11 cellular contexts compared by ENCODE assay signal in genomic region chr22:39469681-39470461, GRCh38. TPM values are rescaled to one million over a fixed set of nuclear protein-coding genes. Genes with fewer than 3 reads are reported as not detected.
DNase-seq lines count a peak whose midpoint lies in the region; ATAC-seq and TF ChIP-seq lines count a peak whose summit lies in the region.
"Had no signal": no experiment of that assay in that cellular context is flagged by ENCODE, and none has a peak within 500 bp of the region (broad histone marks: within the 10 kb centered on the region; RNA-seq: fewer than 3 reads in every experiment).

No MANE protein-coding gene starts in this region.

- H3K36me3 Mint-ChIP-seq in IgD-negative memory B cell (no peaks in the 10 kb centered on the region), naive B cell (no peaks in the 10 kb centered on the region)
- no peaks in the 10 kb centered on the region for H3K36me3 Mint-ChIP-seq in dendritic cell treated with granulocyte-macrophage colony-stimulating factor and Interleukin-4, amounts not matched to agents 40 ng/mL and 50 ng/mL, for 4 days (ENCODE audit: low read depth)
- H3K36me3 Mint-ChIP-seq: CD8-positive, alpha-beta T cell had no signal

- no peak overlapping the region for H3K4me3 ChIP-seq in BLaER1
- H3K4me3 ChIP-seq: suprapubic skin had no signal

- H3K4me1 Mint-ChIP-seq in IgD-negative memory B cell (peaks cover 46 to 69% (median 66%) of the 10 kb centered on the region in 3 donors), naive B cell (peaks cover 52 to 88% (median 62%) of the 10 kb centered on the region in 3 donors)
- H3K4me1 Mint-ChIP-seq in dendritic cell treated with granulocyte-macrophage colony-stimulating factor and Interleukin-4, amounts not matched to agents 40 ng/mL and 50 ng/mL, for 4 days (ENCODE audit: low read depth) = peaks cover 83% of the 10 kb centered on the region

- H3K27ac ChIP-seq in BLaER1 = peak overlapping the region; percentile 80

- H3K27me3 Mint-ChIP-seq in IgD-negative memory B cell (no peaks in the 10 kb centered on the region), naive B cell (no peaks in the 10 kb centered on the region)
- peaks cover 17% of the 10 kb centered on the region for H3K27me3 Mint-ChIP-seq in dendritic cell treated with granulocyte-macrophage colony-stimulating factor and Interleukin-4, amounts not matched to agents 40 ng/mL and 50 ng/mL, for 4 days

- ATAC-seq in naive B cell (ENCODE audit: low read depth in 2 of 2) = no peak
- no peak for ATAC-seq in HG03280 (IDR thresholded peaks at IDR 0.05; ENCODE audit: unreplicated experiment)
- no peak for ATAC-seq in HG03457 (IDR thresholded peaks at IDR 0.05; ENCODE audit: unreplicated experiment)
- ATAC-seq: CD8-positive, alpha-beta T cell had no signal

- intact Hi-C loops in dendritic cell treated with granulocyte-macrophage colony-stimulating factor and Interleukin-4, amounts not matched to agents 40 ng/mL and 50 ng/mL, for 4 days (cut with micrococcal nuclease) = no loop called here

- no peaks in the 10 kb centered on the region for H3K36me3 ChIP-seq in BLaER1
- H3K36me3 ChIP-seq: suprapubic skin had no signal

- H3K4me3 Mint-ChIP-seq in IgD-negative memory B cell (peak overlapping the region in 2 of 4 donors; percentile 75 to 80), naive B cell (peak overlapping the region in 1 of 8 donors; percentile 23)
- no peak overlapping the region for H3K4me3 Mint-ChIP-seq in dendritic cell treated with granulocyte-macrophage colony-stimulating factor and Interleukin-4, amounts not matched to agents 40 ng/mL and 50 ng/mL, for 4 days
- H3K4me3 Mint-ChIP-seq: CD8-positive, alpha-beta T cell had no signal

- H3K27me3 ChIP-seq in BLaER1 = no peaks in the 10 kb centered on the region
- H3K27me3 ChIP-seq: suprapubic skin had no signal

- TF ChIP-seq CTCF in GM20000 (IDR thresholded peaks at IDR 0.05; ENCODE audit: extremely low read depth, missing control alignments) = no peak

- peaks cover 100% of the 10 kb centered on the region for H3K4me1 ChIP-seq in BLaER1

- no peaks in the 10 kb centered on the region for H3K9me3 ChIP-seq in BLaER1
- H3K9me3 ChIP-seq: suprapubic skin had no signal

- H4K20me1 ChIP-seq in BLaER1 = peaks cover 7% of the 10 kb centered on the region

- H3K27ac Mint-ChIP-seq in IgD-negative memory B cell = peak overlapping the region; percentile 25 to 73 (median 71)
- H3K27ac Mint-ChIP-seq in dendritic cell treated with granulocyte-macrophage colony-stimulating factor and Interleukin-4, amounts not matched to agents 40 ng/mL and 50 ng/mL, for 4 days = peak overlapping the region; percentile 73
- peak overlapping the region in 5 of 6 donors; percentile 50 to 97 (median 56) for H3K27ac Mint-ChIP-seq in naive B cell
- H3K27ac Mint-ChIP-seq: CD8-positive, alpha-beta T cell had no signal

- DNase-seq in naive B cell = no peak
- DNase-seq in mucosa of gallbladder (ENCODE audit: low spot score) = no peak
- no peak for DNase-seq in GM20000 (ENCODE audit: low spot score)
- DNase-seq: activated CD4-positive, alpha-beta T cell treated with anti-CD3 and anti-CD28 coated beads, Interleukin-2, amount 50 U/mL, for 48 hours; CD8-positive, alpha-beta T cell had no signal

- peak overlapping the region; percentile 42 for H3K9ac ChIP-seq in BLaER1

- H3K4me2 ChIP-seq in BLaER1 = peak overlapping the region; percentile 86

- H3K9me3 Mint-ChIP-seq in IgD-negative memory B cell (no peaks in the 10 kb centered on the region), naive B cell (no peaks in the 10 kb centered on the region)
- H3K9me3 Mint-ChIP-seq in dendritic cell treated with granulocyte-macrophage colony-stimulating factor and Interleukin-4, amounts not matched to agents 40 ng/mL and 50 ng/mL, for 4 days = no peaks in the 10 kb centered on the region
- H3K9me3 Mint-ChIP-seq: CD8-positive, alpha-beta T cell had no signal

RNA-seq across cellular contexts. Expression of gene MGAT3, which starts 13.1 kb away (rescaled TPM):
- polyA plus RNA-seq in IgD-negative memory B cell (2.1 TPM), naive B cell (ENCODE audit: low read depth in 6 of 6) (1 to 10 TPM in 2 of 6 donors, under 1 TPM in 3, not detected in 1; 0.11 to 2.8 (median 0.45) TPM)
- 104 TPM for total RNA-seq in mucosa of gallbladder

RNA-seq across cellular contexts. Expression of gene MIEF1, which starts 32.2 kb away (rescaled TPM):
- 24.8 TPM for polyA plus RNA-seq in IgD-negative memory B cell
- polyA plus RNA-seq in naive B cell (ENCODE audit: low read depth in 6 of 6) = 10 to 100 TPM in 5 of 6 donors, 1 to 10 TPM in 1; 8.7 to 29.8 (median 19.2) TPM
- total RNA-seq in mucosa of gallbladder = 24.1 TPM

RNA-seq across cellular contexts. Expression of gene ATF4, which starts 50.5 kb away (rescaled TPM):
- polyA plus RNA-seq in IgD-negative memory B cell = 186 TPM
- 100 to 1,000 TPM in 2 of 6 donors, 10 to 100 TPM in 4; 74.9 to 159 (median 98.9) TPM for polyA plus RNA-seq in naive B cell (ENCODE audit: low read depth in 6 of 6)
- 248 TPM for total RNA-seq in mucosa of gallbladder
